ENCODE assay signal across 8 cellular contexts in genomic region chr2:187553908-187554703, GRCh38. TPM values are rescaled to one million over a fixed set of nuclear protein-coding genes. Genes with fewer than 3 reads are reported as not detected.
DNase-seq lines count a peak whose midpoint lies in the region; ATAC-seq and TF ChIP-seq lines count a peak whose summit lies in the region.

TSS of gene TFPI (minus strand) at chr2:187554435. CDS start at chr2:187503768, 50,667 bp downstream.

- H3K4me1 Mint-ChIP-seq in CD8-positive, alpha-beta memory T cell = peaks cover 0 to 5% (median 3%) of the 10 kb centered on the region in 3 donors

- no peaks in the 10 kb centered on the region for H3K27me3 ChIP-seq in CD8-positive, alpha-beta memory T cell (ENCODE audit: insufficient read depth, low read length, poor library complexity, severe bottlenecking)
- H3K27me3 ChIP-seq in lung (ENCODE audit: control insufficient read depth, insufficient read depth) = no peaks in the 10 kb centered on the region
- no peaks in the 10 kb centered on the region for H3K27me3 ChIP-seq in upper lobe of left lung

- H3K4me1 ChIP-seq in CD8-positive, alpha-beta memory T cell (ENCODE audit: insufficient read depth, low read length) = no peaks in the 10 kb centered on the region
- H3K4me1 ChIP-seq in lung (ENCODE audit: control insufficient read depth in 2 of 2, insufficient read depth in 2 of 2, low read length in 2 of 2) (no peaks in the 10 kb centered on the region), upper lobe of left lung (peaks cover under 1 to 6% (median 2%) of the 10 kb centered on the region in 4 donors)

- no peaks in the 10 kb centered on the region for H3K9me3 ChIP-seq in CD8-positive, alpha-beta memory T cell (ENCODE audit: low read length)
- no peaks in the 10 kb centered on the region for H3K9me3 ChIP-seq in lung (ENCODE audit: control insufficient read depth in 2 of 2, insufficient read depth in 1 of 2, low read length in 1 of 2)
- H3K9me3 ChIP-seq in upper lobe of left lung = no peaks in the 10 kb centered on the region

- H3K9me3 Mint-ChIP-seq in CD8-positive, alpha-beta memory T cell = peaks cover 0 to 5% (median 2%) of the 10 kb centered on the region in 5 donors

- H3K27me3 Mint-ChIP-seq in CD8-positive, alpha-beta memory T cell = peaks cover 0 to 3% of the 10 kb centered on the region in 2 donors

- 3 to 6% methylated on average over 9 of the region's 9 CpGs for WGBS in lung, 2 donors
- whole genome bisulfite sequencing in upper lobe of left lung, 2 donors = 7 to 10% methylated on average over 9 of the region's 9 CpGs

- peak; percentile 16 for TF ChIP-seq POLR2A in NB4 (IDR thresholded peaks at IDR 0.05; ENCODE audit: extremely low read depth, insufficient read length)
- TF ChIP-seq POLR2A in upper lobe of left lung (IDR thresholded peaks at IDR 0.05) = peak in 1 of 4 donors; percentile 66

- H3K36me3 Mint-ChIP-seq in CD8-positive, alpha-beta memory T cell = no peaks in the 10 kb centered on the region

- peak within 1 kb of the TSS in 1 of 7 donors; percentile 34 for H3K4me3 Mint-ChIP-seq in CD8-positive, alpha-beta memory T cell

- POLR2A ChIA-PET in CD8-positive, alpha-beta memory T cell (lab: Charles Lee) = no interaction called here

- TF ChIP-seq EP300 in upper lobe of left lung (IDR thresholded peaks at IDR 0.05) = no peak

- no peak for TF ChIP-seq CTCF in NB4 (IDR thresholded peaks at IDR 0.05; ENCODE audit: low read depth, low read length)
- TF ChIP-seq CTCF in lung (IDR thresholded peaks at IDR 0.05; ENCODE audit: control extremely low read depth, extremely low read depth) = no peak
- no peak for TF ChIP-seq CTCF in upper lobe of left lung (IDR thresholded peaks at IDR 0.05)

- ATAC-seq in lung (ENCODE audit: insufficient read depth, low FRiP score) (peak; percentile 28), upper lobe of left lung (ENCODE audit: low FRiP score in 2 of 2) (peak in 1 of 2 donors; percentile 92), GM21717 (IDR thresholded peaks at IDR 0.05; ENCODE audit: unreplicated experiment) (no peak)

- peak within 1 kb of the TSS; percentile 74 for H3K27ac ChIP-seq in CD8-positive, alpha-beta memory T cell (ENCODE audit: low read depth, low read length)
- H3K27ac ChIP-seq in lung (ENCODE audit: low read depth in 1 of 2, low read length in 1 of 2) (peak within 1 kb of the TSS; percentile 67 to 70), upper lobe of left lung (peak within 1 kb of the TSS; percentile 78 to 86 (median 82))

- H3K27ac Mint-ChIP-seq in CD8-positive, alpha-beta memory T cell = no peak within 1 kb of the TSS

- no peak within 1 kb of the TSS for H3K4me3 ChIP-seq in CD8-positive, alpha-beta memory T cell (ENCODE audit: low read length)
- H3K4me3 ChIP-seq in NB4 (ENCODE audit: low read depth, low read length) (peak within 1 kb of the TSS; percentile 6), lung (peak within 1 kb of the TSS; percentile 41), upper lobe of left lung (peak within 1 kb of the TSS; percentile 5 to 56 (median 48))

- CTCF ChIA-PET in CD8-positive, alpha-beta memory T cell (lab: Charles Lee) = no interaction called here

- DNase-seq in CD8-positive, alpha-beta memory T cell = no peak
- DNase-seq in NB4 (ENCODE audit: low read depth) (peak; percentile 49), dermis blood vessel endothelial cell (peak; percentile 84), lung (ENCODE audit: low spot score) (peak; percentile 38), upper lobe of left lung (peak in 1 of 2 donors; percentile 50), NCI-H1092 (lab: John Stamatoyannopoulos, UW) (no peak)
- no peak for DNase-seq in stimulated activated CD4-positive, alpha-beta T cell treated with anti-CD3 and anti-CD28 coated beads, Interleukin-15, amount 100 ng/mL, for 24 hours

- H3K36me3 ChIP-seq in CD8-positive, alpha-beta memory T cell (ENCODE audit: insufficient read depth, low read length) = no peaks in the 10 kb centered on the region
- H3K36me3 ChIP-seq in lung (ENCODE audit: control insufficient read depth in 2 of 2, insufficient read depth in 2 of 2, low read length in 2 of 2) (no peaks in the 10 kb centered on the region), upper lobe of left lung (no peaks in the 10 kb centered on the region)

RNA-seq across cellular contexts. Expression of gene TFPI, which starts in this region (rescaled TPM):
- total RNA-seq in CD8-positive, alpha-beta memory T cell = not detected
- not detected for polyA plus RNA-seq in CD8-positive, alpha-beta memory T cell
- total RNA-seq in dermis blood vessel endothelial cell (1,082 and 1,146 TPM in 2 replicates), lung (100 to 1,000 TPM; 247 to 253 TPM), upper lobe of left lung (100 to 1,000 TPM in 5 of 6 donors, 10 to 100 TPM in 1; 92.3 to 293 (median 243) TPM)
- 100 to 1,000 TPM; 169 to 227 TPM for polyA plus RNA-seq in lung

Comparison
In these comparisons a context has a peak if more than half of its experiments do, and no peak if none do; other contexts are left out.
1. RNA of gene TFPI (total RNA-seq): 1,082 to 1,146 TPM in dermis blood vessel endothelial cell, 92.3 to 293 TPM in upper lobe of left lung and 247 to 253 TPM in lung; not detected in CD8-positive, alpha-beta memory T cell; every median in the first group is over 10 times any median in the second.
2. RNA of gene TFPI (polyA plus RNA-seq): 169 to 227 TPM in lung; not detected in CD8-positive, alpha-beta memory T cell (single experiment); every median in the first group is over 100 times any median in the second.
3. DNase-seq: peak in NB4 (single experiment), dermis blood vessel endothelial cell (single experiment) and lung (single experiment); none in CD8-positive, alpha-beta memory T cell (0 of 5), stimulated activated CD4-positive, alpha-beta T cell treated with anti-CD3 and anti-CD28 coated beads, Interleukin-15, amount 100 ng/mL, for 24 hours (single experiment) and NCI-H1092 (single experiment).
4. Peak in every context shown above with its lines, with median percentiles within 50 percentile points of each other: H3K27ac ChIP-seq.